20 cellular contexts compared by ENCODE assay signal in the genomic region with DNA sequence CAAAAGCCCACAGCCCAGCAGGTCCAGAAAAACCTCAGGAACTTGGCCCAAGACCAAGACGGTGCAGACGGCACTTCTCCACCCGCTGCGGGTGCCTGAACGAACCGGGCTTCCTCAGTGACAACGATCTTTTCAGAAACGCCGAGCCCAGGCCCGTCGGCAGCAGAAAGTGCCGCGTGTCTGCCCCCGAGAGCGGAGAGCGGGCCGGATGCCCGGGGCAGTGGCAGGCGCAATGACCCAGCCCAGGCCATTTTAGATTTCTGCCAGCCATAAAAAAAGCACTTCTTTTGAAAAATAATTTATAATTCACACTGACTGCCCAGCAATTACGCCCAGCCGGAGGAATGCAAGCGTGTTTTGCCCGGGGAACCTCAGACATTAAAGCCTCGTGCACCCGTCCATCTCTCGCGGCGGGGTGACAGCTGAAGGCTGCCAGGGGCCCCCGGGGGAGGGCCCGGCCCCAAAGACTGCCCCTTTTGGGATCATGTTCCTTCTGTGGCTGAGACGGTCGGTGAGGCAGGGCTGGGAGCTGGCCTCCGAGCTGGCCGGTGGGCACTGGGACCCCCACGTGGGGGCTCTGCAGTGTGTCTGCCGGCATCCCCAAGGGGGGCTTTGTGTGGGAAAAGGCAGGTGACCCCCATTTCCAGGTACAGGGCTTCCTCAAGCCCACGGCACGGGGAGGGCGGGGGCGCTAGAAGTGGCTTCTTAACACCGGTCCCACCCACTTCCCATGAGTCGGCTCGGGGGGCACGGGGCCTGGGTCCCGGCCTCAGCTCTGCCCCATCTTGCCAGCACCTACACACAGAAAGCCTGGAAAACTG.
DNase-seq lines count a peak whose midpoint lies in the region; ATAC-seq and TF ChIP-seq lines count a peak whose summit lies in the region.
"Had no signal": no experiment of that assay in that cellular context is flagged by ENCODE, and none has a peak within 500 bp of the region (broad histone marks: within the 10 kb centered on the region; RNA-seq: fewer than 3 reads in every experiment).

No MANE protein-coding gene starts in this region.

- H3K36me3 ChIP-seq in heart left ventricle, result peaks cover 0 to 5% (median 0%) of the 10 kb centered on the region in 9 donors
- H3K36me3 ChIP-seq in left ventricle myocardium inferior, result peaks cover 3% of the 10 kb centered on the region
- no peaks in the 10 kb centered on the region for H3K36me3 ChIP-seq in CD8-positive, alpha-beta T cell (ENCODE audit: insufficient read depth, low read length)
- H3K36me3 ChIP-seq: brain microvascular endothelial cell, upper lobe of right lung had no signal

- H3K27ac ChIP-seq in heart left ventricle (peak overlapping the region in 1 of 12 donors; percentile 35), left ventricle myocardium inferior (replicated peaks) (no peak overlapping the region), coronary artery (peak overlapping the region; percentile 23 to 89)
- no peak overlapping the region for H3K27ac ChIP-seq in CD8-positive, alpha-beta T cell (ENCODE audit: low read depth, low read length)
- H3K27ac ChIP-seq: brain microvascular endothelial cell, psoas muscle, upper lobe of right lung had no signal

- TF ChIP-seq POLR2A in heart left ventricle (IDR thresholded peaks at IDR 0.05), result no peak

- H3K4me3 Mint-ChIP-seq in nephron, result no peak overlapping the region
- H3K4me3 Mint-ChIP-seq in CD8-positive, alpha-beta T cell, result no peak overlapping the region
- H3K4me3 Mint-ChIP-seq: effector memory CD8-positive, alpha-beta T cell; immature natural killer cell had no signal

- CTCF ChIA-PET in CD8-positive, alpha-beta T cell (lab: Charles Lee), result no interaction called here

- H3K9me3 ChIP-seq in heart left ventricle (peaks cover 0 to 3% (median 0%) of the 10 kb centered on the region in 12 donors), left ventricle myocardium inferior (replicated peaks) (peaks cover 4% of the 10 kb centered on the region)
- H3K9me3 ChIP-seq in CD8-positive, alpha-beta T cell (ENCODE audit: low read length), result no peaks in the 10 kb centered on the region
- H3K9me3 ChIP-seq: mucosa of descending colon, psoas muscle, upper lobe of right lung had no signal

- 57 to 65% (median 62%) methylated on average over 18 to 45 of the region's 45 CpGs for WGBS in heart left ventricle, 4 donors

- H3K9me3 Mint-ChIP-seq in nephron, result peaks cover 12% of the 10 kb centered on the region
- peaks cover 7% of the 10 kb centered on the region for H3K9me3 Mint-ChIP-seq in CD8-positive, alpha-beta T cell

- peaks cover 3% of the 10 kb centered on the region for H3K27me3 Mint-ChIP-seq in nephron (ENCODE audit: low read depth)
- no peaks in the 10 kb centered on the region for H3K27me3 Mint-ChIP-seq in CD8-positive, alpha-beta T cell (ENCODE audit: low read depth)
- H3K27me3 Mint-ChIP-seq: effector memory CD8-positive, alpha-beta T cell had no signal

- POLR2A ChIA-PET in CD8-positive, alpha-beta T cell (lab: Charles Lee), result interaction anchor here (1.0 kb wide), 1 partner anchor 9 kb away, joined by 3 read pairs; no protein-coding TSS in a partner anchor

- no peak for TF ChIP-seq CTCF in heart left ventricle (IDR thresholded peaks at IDR 0.05)
- TF ChIP-seq CTCF in left ventricle myocardium inferior (IDR thresholded peaks at IDR 0.05; ENCODE audit: borderline replicate concordance), result no peak
- no peak for TF ChIP-seq CTCF in coronary artery (IDR thresholded peaks at IDR 0.05)
- TF ChIP-seq CTCF in nephron (IDR thresholded peaks at IDR 0.05; ENCODE audit: unreplicated experiment in 3 of 3), result no peak
- TF ChIP-seq CTCF in CD8-positive, alpha-beta T cell (IDR thresholded peaks at IDR 0.05), result no peak
- no peak for TF ChIP-seq CTCF in foreskin fibroblast (IDR thresholded peaks at IDR 0.05; ENCODE audit: low read depth, low read length)

- H3K27me3 ChIP-seq in heart left ventricle, result no peaks in the 10 kb centered on the region
- H3K27me3 ChIP-seq in left ventricle myocardium inferior (ENCODE audit: low read depth), result no peaks in the 10 kb centered on the region
- no peaks in the 10 kb centered on the region for H3K27me3 ChIP-seq in CD8-positive, alpha-beta T cell (ENCODE audit: insufficient read depth, low read length)
- H3K27me3 ChIP-seq: brain microvascular endothelial cell, upper lobe of right lung had no signal

- peaks cover 39% of the 10 kb centered on the region for H3K36me3 Mint-ChIP-seq in nephron (ENCODE audit: low read depth)
- peaks cover 29% of the 10 kb centered on the region for H3K36me3 Mint-ChIP-seq in CD8-positive, alpha-beta T cell

- H3K4me1 Mint-ChIP-seq in nephron, result peaks cover 31% of the 10 kb centered on the region
- H3K4me1 Mint-ChIP-seq in CD8-positive, alpha-beta T cell (ENCODE audit: low read depth), result peaks cover 28% of the 10 kb centered on the region

- H3K4me3 ChIP-seq in heart left ventricle (no peak overlapping the region), left ventricle myocardium inferior (no peak overlapping the region), coronary artery (peak overlapping the region; percentile 39), foreskin fibroblast (ENCODE audit: low read depth in 1 of 2, low read length in 2 of 2) (no peak overlapping the region)
- no peak overlapping the region for H3K4me3 ChIP-seq in CD8-positive, alpha-beta T cell (ENCODE audit: low read depth, low read length)
- H3K4me3 ChIP-seq: mucosa of descending colon, psoas muscle, upper lobe of right lung had no signal

- H3K27ac Mint-ChIP-seq in nephron, result peak overlapping the region in 2 of 3 experiments; percentile 73 to 74
- H3K27ac Mint-ChIP-seq in CD8-positive, alpha-beta T cell, result no peak overlapping the region

- H3K4me1 ChIP-seq in heart left ventricle (peaks cover 0 to 38% (median 15%) of the 10 kb centered on the region in 12 donors), left ventricle myocardium inferior (peaks cover 18% of the 10 kb centered on the region)
- H3K4me1 ChIP-seq in CD8-positive, alpha-beta T cell (ENCODE audit: insufficient read depth, low read length), result peaks cover 29% of the 10 kb centered on the region
- H3K4me1 ChIP-seq: upper lobe of right lung had no signal

- ATAC-seq in heart left ventricle (no peak), HG02973 (IDR thresholded peaks at IDR 0.05; ENCODE audit: unreplicated experiment) (no peak), GM19455 (IDR thresholded peaks at IDR 0.05; ENCODE audit: unreplicated experiment) (no peak)
- no peak for ATAC-seq in CD8-positive, alpha-beta T cell
- ATAC-seq: effector memory CD8-positive, alpha-beta T cell; mucosa of descending colon; upper lobe of right lung had no signal

- DNase-seq in heart left ventricle (peak in 3 of 5 donors; percentile 26 to 58 (median 30)), left ventricle myocardium inferior (no peak), coronary artery (ENCODE audit: low spot score) (no peak), foreskin fibroblast (no peak)
- DNase-seq in CD8-positive, alpha-beta T cell, result no peak
- DNase-seq: ACHN; activated CD8-positive, alpha-beta memory T cell treated with anti-CD3 and anti-CD28 coated beads for 24 hours; activated effector memory CD4-positive, alpha-beta T cell treated with Interleukin-2 at 50 U/mL for 16 hours; brain microvascular endothelial cell; effector memory CD8-positive, alpha-beta T cell; immature natural killer cell; NCI-H1105 treated with DMSO at 0.1 percent for 48 hours; NCI-H345; stimulated activated CD4-positive, alpha-beta T cell treated with anti-CD3 and anti-CD28 coated beads, Interleukin-4, amount 100 ng/mL, for 1 hour; upper lobe of right lung had no signal

- intact Hi-C loops in heart left ventricle (cut with DNase I), result loop anchor here in 1 of 10 donors (5.0 kb wide), 3 partner anchors 69 to 456 kb away; no protein-coding TSS in a partner anchor
- intact Hi-C loops in left ventricle myocardium inferior (cut with micrococcal nuclease), result no loop called here
- intact Hi-C loops in CD8-positive, alpha-beta T cell (cut with DNase I, micrococcal nuclease), result no loop called here

Comparison
In these comparisons a context has a peak if more than half of its experiments do, and no peak if none do; other contexts are left out.
1. DNase-seq: peak in heart left ventricle (3 of 5); none in left ventricle myocardium inferior (single experiment), coronary artery (single experiment), CD8-positive, alpha-beta T cell (0 of 7) and foreskin fibroblast (0 of 2).
2. H3K27ac ChIP-seq: peak in coronary artery (2 of 2); none in left ventricle myocardium inferior (single experiment) and CD8-positive, alpha-beta T cell (single experiment).